Comparison of ENCODE assay signal across 1 cellular context in genomic region chr20:64080813-64081619, GRCh38.
TF ChIP-seq lines count a peak whose summit lies in the region.

No MANE protein-coding gene starts in this region.

TF ChIP-seq in GM12878, 131 proteins besides CTCF, POLR2A, EP300 and RAD21:
- peak; percentile 32; the same call in 1 of the 2 replicates for TF ChIP-seq NR2F1 (conservative IDR thresholded peaks at IDR 0.05)
- TF ChIP-seq ZNF217 (IDR thresholded peaks at IDR 0.05), result no peak
- TF ChIP-seq MXI1 (IDR thresholded peaks at IDR 0.05; ENCODE audit: low read depth, low read length), result no peak
